Comparison of ENCODE assay signal across 11 cellular contexts in genomic region chr4:142557220-142557801, GRCh38.
"Had no signal": no experiment of that assay in that cellular context is flagged by ENCODE, and none has a peak within 500 bp of the region (broad histone marks: within the 10 kb centered on the region; RNA-seq: fewer than 3 reads in every experiment).

No MANE protein-coding gene starts in this region.

- H3K27me3 Mint-ChIP-seq: naive thymus-derived CD8-positive, alpha-beta T cell had no signal

- ATAC-seq: body of pancreas; heart left ventricle; left colon; naive thymus-derived CD8-positive, alpha-beta T cell had no signal

- H3K9me3 Mint-ChIP-seq: naive thymus-derived CD8-positive, alpha-beta T cell had no signal

- DNase-seq: activated CD4-positive, alpha-beta T cell treated with anti-CD3 and anti-CD28 coated beads for 1 hour; activated effector memory CD4-positive, alpha-beta T cell treated with anti-CD3 and anti-CD28 coated beads, Interleukin-2, amount 50 U/mL, for 16 hours; amniotic stem cell; central memory CD4-positive, alpha-beta T cell; cortex of kidney; effector CD8-positive, alpha-beta T cell; heart left ventricle; left colon; naive thymus-derived CD8-positive, alpha-beta T cell; transverse colon had no signal

- H3K36me3 Mint-ChIP-seq: naive thymus-derived CD8-positive, alpha-beta T cell had no signal
